In genomic region chr12:57822392-57823130, GRCh38 we compare ENCODE assay signal across 1 cellular context.
TF ChIP-seq lines count a peak whose summit lies in the region.

No MANE protein-coding gene starts in this region.

TF ChIP-seq in endothelial cell of umbilical vein, 7 proteins besides CTCF, POLR2A, EP300 and RAD21:
- no peak for TF ChIP-seq GATA2 (IDR thresholded peaks at IDR 0.05; ENCODE audit: insufficient read depth, insufficient read length, low read depth, low read length)
